9 cellular contexts compared by ENCODE assay signal in the genomic region with DNA sequence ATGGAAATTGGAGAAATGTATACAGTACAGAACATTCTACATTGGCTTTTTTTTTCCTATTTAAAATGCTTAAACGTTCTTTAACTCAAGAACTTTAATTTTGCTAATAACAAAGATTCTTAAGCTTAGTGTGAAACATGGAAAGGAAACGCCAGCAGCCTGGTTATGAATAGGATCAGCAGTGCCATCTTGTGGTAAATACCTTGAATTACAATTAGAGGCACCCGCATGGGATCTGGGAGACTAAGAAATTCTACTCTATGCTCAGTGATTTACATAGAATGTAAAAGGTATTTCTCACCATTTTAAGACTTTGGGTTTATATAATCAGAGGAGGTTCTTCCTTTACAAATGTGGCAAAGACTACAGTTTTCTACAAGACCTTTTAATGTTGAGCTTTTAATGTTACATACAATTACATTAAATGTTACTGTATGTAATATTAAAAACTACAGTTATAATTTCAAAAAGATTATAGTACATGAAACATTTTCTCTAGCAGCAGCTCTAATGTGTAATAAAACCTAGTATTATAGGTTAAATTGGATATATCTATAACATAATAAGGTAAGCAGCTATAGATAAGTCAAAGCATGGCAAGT. TPM values are rescaled to one million over a fixed set of nuclear protein-coding genes. Genes with fewer than 3 reads are reported as not detected.
DNase-seq lines count a peak whose midpoint lies in the region; ATAC-seq and TF ChIP-seq lines count a peak whose summit lies in the region.
"Had no signal": no experiment of that assay in that cellular context is flagged by ENCODE, and none has a peak within 500 bp of the region (broad histone marks: within the 10 kb centered on the region; RNA-seq: fewer than 3 reads in every experiment).

No MANE protein-coding gene starts in this region.

- TF ChIP-seq CTCF in OCI-LY1 (IDR thresholded peaks at IDR 0.05; ENCODE audit: low read length), result peak; percentile 85
- peak; percentile 88 for TF ChIP-seq CTCF in MCF 10A (IDR thresholded peaks at IDR 0.05; ENCODE audit: unreplicated experiment)
- peak; percentile 50 to 68 (median 52) for TF ChIP-seq CTCF in tibial nerve (IDR thresholded peaks at IDR 0.05)

- no peaks in the 10 kb centered on the region for H3K9me3 ChIP-seq in OCI-LY1 (ENCODE audit: low read length)
- H3K9me3 ChIP-seq in tibial nerve, result no peaks in the 10 kb centered on the region

- no peaks in the 10 kb centered on the region for H3K4me1 ChIP-seq in OCI-LY1 (ENCODE audit: insufficient read depth, low read length, severe bottlenecking)
- peaks cover 0 to 9% (median 3%) of the 10 kb centered on the region in 4 donors for H3K4me1 ChIP-seq in tibial nerve

- H3F3A ChIP-seq in OCI-LY1 (ENCODE audit: insufficient read depth, low read length), result no peaks in the 10 kb centered on the region

- H3K27ac ChIP-seq in OCI-LY1 (ENCODE audit: low read depth, low read length, poor library complexity, severe bottlenecking) (no peak overlapping the region), tibial nerve (no peak overlapping the region)

- intact Hi-C loops in MCF 10A (cut with micrococcal nuclease), result loop anchor here (1.0 to 2.0 kb wide), 6 partner anchors 30 to 722 kb away; no protein-coding TSS in a partner anchor

- no peak overlapping the region for H3K9ac ChIP-seq in OCI-LY1 (ENCODE audit: low read length)

- no peak overlapping the region for H3K4me3 ChIP-seq in OCI-LY1 (ENCODE audit: low read depth, low read length, poor library complexity, severe bottlenecking)
- H3K4me3 ChIP-seq in tibial nerve, result no peak overlapping the region

- no peaks in the 10 kb centered on the region for H3K27me3 Mint-ChIP-seq in MCF 10A (ENCODE audit: insufficient read depth, unreplicated experiment)

- POLR2A ChIA-PET in MCF 10A (lab: Yijun Ruan, JAX), result interaction anchor here (0.6 to 2.3 kb wide), 13 partner anchors 10 to 231 kb away, joined by 3 to 18 read pairs (median 4); a partner anchor contains a TSS

- H3K36me3 ChIP-seq in OCI-LY1 (ENCODE audit: insufficient read depth, low read length), result no peaks in the 10 kb centered on the region
- H3K36me3 ChIP-seq in tibial nerve, result no peaks in the 10 kb centered on the region

- peak; percentile 63 for ATAC-seq in HG02885 (IDR thresholded peaks at IDR 0.05; ENCODE audit: poor library complexity, unreplicated experiment)
- no peak for ATAC-seq in HG03354 (IDR thresholded peaks at IDR 0.05; ENCODE audit: poor library complexity, severe bottlenecking, unreplicated experiment)

- no peaks in the 10 kb centered on the region for H4K20me1 ChIP-seq in OCI-LY1 (ENCODE audit: insufficient read depth, low read length)

- no peaks in the 10 kb centered on the region for H3K36me3 Mint-ChIP-seq in MCF 10A (ENCODE audit: insufficient read depth, unreplicated experiment)

- no peak overlapping the region for H3K27ac Mint-ChIP-seq in MCF 10A (ENCODE audit: low read depth, unreplicated experiment)

- TF ChIP-seq POLR2A in tibial nerve (IDR thresholded peaks at IDR 0.05), result no peak

- DNase-seq in activated T-cell treated with anti-CD3 and anti-CD28 coated beads for 4 hours (peak; percentile 9), MCF 10A (ENCODE audit: unreplicated experiment) (peak; percentile 71), kidney tubule cell (ENCODE audit: low spot score) (peak; percentile 62), tibial nerve (ENCODE audit: low spot score in 2 of 2) (peak in 1 of 2 donors; percentile 29)
- DNase-seq in activated T-cell treated with anti-CD3 and anti-CD28 coated beads, Interleukin-2, amount 50 U/mL, for 48 hours, result no peak

- CTCF ChIA-PET in MCF 10A (lab: Yijun Ruan, JAX), result interaction anchor here (0.5 to 8.3 kb wide), 60 partner anchors 9 to 1848 kb away, joined by 3 to 189 read pairs (median 5); a partner anchor contains a TSS

- H3K4me2 ChIP-seq in OCI-LY1 (ENCODE audit: low read length), result no peak overlapping the region

- BruUV-seq in MCF 10A (replicated peaks; lab: Mats Ljungman, UMichigan), result no TSS peak

- 18 to 21% methylated on average over 3 of the region's 3 CpGs for WGBS in tibial nerve, 2 donors

- no peaks in the 10 kb centered on the region for H3K9me2 ChIP-seq in OCI-LY1 (ENCODE audit: low read depth, low read length)

- H2AFZ ChIP-seq in OCI-LY1 (ENCODE audit: low read length), result no peak overlapping the region

- no peaks in the 10 kb centered on the region for H3K4me1 Mint-ChIP-seq in MCF 10A (ENCODE audit: insufficient read depth, unreplicated experiment)

- H3K79me2 ChIP-seq in OCI-LY1 (ENCODE audit: insufficient read depth, low read length), result no peaks in the 10 kb centered on the region

- no peak overlapping the region for H3K4me3 Mint-ChIP-seq in MCF 10A (ENCODE audit: unreplicated experiment)

- peaks cover 7% of the 10 kb centered on the region for H3K9me3 Mint-ChIP-seq in MCF 10A (ENCODE audit: unreplicated experiment)

- TF ChIP-seq EP300 in tibial nerve (IDR thresholded peaks at IDR 0.05), result no peak

- no peaks in the 10 kb centered on the region for H3K27me3 ChIP-seq in OCI-LY1 (ENCODE audit: insufficient read depth, low read length)
- H3K27me3 ChIP-seq in tibial nerve, result no peaks in the 10 kb centered on the region

RNA-seq across cellular contexts. Expression of a gene that starts 32.1 kb away (rescaled TPM):
- not detected in 2 replicates for total RNA-seq in MCF 10A (2022)
- not detected for total RNA-seq in tibial nerve
- total RNA-seq: urinary bladder had no signal

RNA-seq across cellular contexts. Expression of a gene that starts 49.6 kb away (rescaled TPM):
- 195 and 240 TPM in 2 replicates for total RNA-seq in MCF 10A (2022)
- 100 to 1,000 TPM in 1 of 4 donors, 10 to 100 TPM in 3; 71.8 to 102 (median 78.7) TPM for total RNA-seq in tibial nerve

Comparison
In these comparisons a context has a peak if more than half of its experiments do, and no peak if none do; other contexts are left out.
1. DNase-seq: peak in activated T-cell treated with anti-CD3 and anti-CD28 coated beads for 4 hours (single experiment), MCF 10A (single experiment) and kidney tubule cell (single experiment); none in activated T-cell treated with anti-CD3 and anti-CD28 coated beads, Interleukin-2, amount 50 U/mL, for 48 hours (0 of 2).
2. Peak in every context shown above with its lines, with median percentiles within 50 percentile points of each other: CTCF ChIP-seq.